22 cellular contexts compared by ENCODE assay signal in genomic region chr10:95511314-95511713, GRCh38. TPM values are rescaled to one million over a fixed set of nuclear protein-coding genes. Genes with fewer than 3 reads are reported as not detected.
DNase-seq lines count a peak whose midpoint lies in the region; ATAC-seq and TF ChIP-seq lines count a peak whose summit lies in the region.
"Had no signal": no experiment of that assay in that cellular context is flagged by ENCODE, and none has a peak within 500 bp of the region (broad histone marks: within the 10 kb centered on the region; RNA-seq: fewer than 3 reads in every experiment).

No MANE protein-coding gene starts in this region.

- H2BK120ac ChIP-seq in mesendoderm (ENCODE audit: low read depth, low read length) = no peak overlapping the region

- POLR2A ChIA-PET in HEK293 (lab: Yijun Ruan, JAX) = no interaction called here

- H3K4ac ChIP-seq in mesendoderm (ENCODE audit: low read depth, low read length) = no peak overlapping the region

- H3K27me3 ChIP-seq in mesendoderm (ENCODE audit: insufficient read depth, low read length, poor library complexity) = no peaks in the 10 kb centered on the region
- H3K27me3 ChIP-seq: brain microvascular endothelial cell had no signal

- DNase-seq in caudate nucleus (lab: John Stamatoyannopoulos, UW) (no peak), mesendoderm (peak; percentile 42), NCI-H345 treated with DMSO at 0.1 percent for 48 hours (lab: John Stamatoyannopoulos, UW; ENCODE audit: unreplicated experiment) (no peak)
- DNase-seq in activated T-cell treated with anti-CD3 and anti-CD28 coated beads, Interleukin-2, amount 50 U/mL, for 72 hours = no peak
- DNase-seq: activated gamma-delta T cell; activated naive CD8-positive, alpha-beta T cell treated with anti-CD3 and anti-CD28 coated beads, Interleukin-2, amount 50 U/mL, for 24 hours; brain microvascular endothelial cell; C1 segment of cervical spinal cord; Kasumi-1; mesenchymal stem cell; naive thymus-derived CD4-positive, alpha-beta T cell; NCI-H1048; NCI-H187; NCI-H69; RPMI8226; stimulated activated CD8-positive, alpha-beta memory T cell treated with anti-CD3 and anti-CD28 coated beads, Interleukin-4, amount 100 ng/mL, for 48 hours; T-helper 17 cell had no signal

- no peak overlapping the region for H3K4me2 ChIP-seq in mesendoderm (ENCODE audit: low read length)

- peaks cover 4% of the 10 kb centered on the region for H3K79me1 ChIP-seq in mesendoderm (ENCODE audit: low read length)

- no peaks in the 10 kb centered on the region for H3K36me3 ChIP-seq in HEK293 (ENCODE audit: control insufficient read depth in 2 of 2, insufficient read depth in 1 of 2, low read length in 2 of 2)
- H3K36me3 ChIP-seq in mesendoderm (ENCODE audit: control insufficient read depth, insufficient read depth, low read length) = no peaks in the 10 kb centered on the region
- H3K36me3 ChIP-seq: brain microvascular endothelial cell had no signal

- no peak overlapping the region for H3K56ac ChIP-seq in mesendoderm (ENCODE audit: low read length)

- CTCF ChIA-PET in HEK293 (lab: Yijun Ruan, JAX) = interaction anchor here (0.6 kb wide), 1 partner anchor 379 kb away, joined by 3 read pairs; no protein-coding TSS in a partner anchor

- H3K23ac ChIP-seq in mesendoderm (ENCODE audit: low read length) = no peak overlapping the region

- no peak overlapping the region for H3K4me3 Mint-ChIP-seq in activated T-cell treated with anti-CD3 and anti-CD28 coated beads, Interleukin-2, amount 50 U/mL, for 72 hours
- H3K4me3 Mint-ChIP-seq: activated naive CD8-positive, alpha-beta T cell treated with anti-CD3 and anti-CD28 coated beads, Interleukin-2, amount 50 U/mL, for 24 hours; naive thymus-derived CD4-positive, alpha-beta T cell; T-helper 17 cell had no signal

- no CpG with 5 or more reads among the region's 6 CpGs for WGBS in mesendoderm (ENCODE audit: extremely low coverage, insufficient coverage, low lambda C conversion rate)

- H4K8ac ChIP-seq in mesendoderm (ENCODE audit: low read depth, low read length) = no peak overlapping the region

- H3K79me2 ChIP-seq in mesendoderm (ENCODE audit: control insufficient read depth, insufficient read depth, low read length) = no peaks in the 10 kb centered on the region

- TF ChIP-seq CTCF in HEK293 (tag by site-specific recombination; IDR thresholded peaks at IDR 0.05) = no peak

- no peak overlapping the region for H3K27ac ChIP-seq in HEK293 (ENCODE audit: extremely low read depth, low read depth, low read length)
- H3K27ac ChIP-seq in caudate nucleus (ENCODE audit: low read depth, low read length) = peak overlapping the region; percentile 92
- H3K27ac ChIP-seq in mesendoderm (ENCODE audit: low read depth, low read length) = no peak overlapping the region
- H3K27ac ChIP-seq in temporal lobe (ENCODE audit: low read depth, low read length) = peak overlapping the region; percentile 68
- H3K27ac ChIP-seq: brain microvascular endothelial cell, SK-N-MC had no signal

- H3K9me3 ChIP-seq in HEK293 (ENCODE audit: control insufficient read depth, insufficient read depth, low read depth, low read length) = no peaks in the 10 kb centered on the region

- no peak overlapping the region for H3K9ac ChIP-seq in mesendoderm (ENCODE audit: low read length)

- no peak for ATAC-seq in HG03045 (IDR thresholded peaks at IDR 0.05; ENCODE audit: unreplicated experiment)
- ATAC-seq in activated T-cell treated with anti-CD3 and anti-CD28 coated beads, Interleukin-2, amount 50 U/mL, for 72 hours (replicated peaks in 1 of 2) = no peak
- ATAC-seq: activated naive CD8-positive, alpha-beta T cell treated with anti-CD3 and anti-CD28 coated beads, Interleukin-2, amount 50 U/mL, for 24 hours; naive thymus-derived CD4-positive, alpha-beta T cell; sciatic nerve; T-helper 17 cell had no signal

- H3K27ac Mint-ChIP-seq in activated T-cell treated with anti-CD3 and anti-CD28 coated beads, Interleukin-2, amount 50 U/mL, for 72 hours = no peak overlapping the region
- H3K27ac Mint-ChIP-seq: naive thymus-derived CD4-positive, alpha-beta T cell; T-helper 17 cell had no signal

- H3K27me3 Mint-ChIP-seq in activated T-cell treated with anti-CD3 and anti-CD28 coated beads, Interleukin-2, amount 50 U/mL, for 72 hours (ENCODE audit: low read depth) = peaks cover 24% of the 10 kb centered on the region

- peaks cover 13% of the 10 kb centered on the region for H3K4me1 Mint-ChIP-seq in activated T-cell treated with anti-CD3 and anti-CD28 coated beads, Interleukin-2, amount 50 U/mL, for 72 hours (ENCODE audit: low read depth)

- H3K18ac ChIP-seq in mesendoderm (ENCODE audit: low read length) = no peak overlapping the region

- H2AK5ac ChIP-seq in mesendoderm (ENCODE audit: low read length) = no peak overlapping the region

- no peak overlapping the region for H2BK5ac ChIP-seq in mesendoderm (ENCODE audit: low read length)

- H2BK15ac ChIP-seq in mesendoderm (replicated peaks; ENCODE audit: low read depth) = no peak overlapping the region

- no peak overlapping the region for H4K5ac ChIP-seq in mesendoderm (ENCODE audit: low read length)

- no peaks in the 10 kb centered on the region for H3K36me3 Mint-ChIP-seq in activated T-cell treated with anti-CD3 and anti-CD28 coated beads, Interleukin-2, amount 50 U/mL, for 72 hours (ENCODE audit: insufficient read depth in 2 of 2)
- H3K36me3 Mint-ChIP-seq: naive thymus-derived CD4-positive, alpha-beta T cell had no signal

- 0 out of 2 replicates have a peak, but pooled peaks cover 1% of the 10 kb centered on the region for H3K4me1 ChIP-seq in HEK293 (ENCODE audit: control insufficient read depth, insufficient read depth, low read length)
- H3K4me1 ChIP-seq in mesendoderm (ENCODE audit: control insufficient read depth, low read depth, low read length) = peaks cover 1% of the 10 kb centered on the region

- H3K9me3 Mint-ChIP-seq in activated T-cell treated with anti-CD3 and anti-CD28 coated beads, Interleukin-2, amount 50 U/mL, for 72 hours = no peaks in the 10 kb centered on the region
- H3K9me3 Mint-ChIP-seq: activated naive CD8-positive, alpha-beta T cell treated with anti-CD3 and anti-CD28 coated beads, Interleukin-2, amount 50 U/mL, for 24 hours; naive thymus-derived CD4-positive, alpha-beta T cell had no signal

- no peak overlapping the region for H3K4me3 ChIP-seq in HEK293 (ENCODE audit: low read depth, low read length)
- H3K4me3 ChIP-seq in mesendoderm (ENCODE audit: low read length) = no peak overlapping the region
- H3K4me3 ChIP-seq: SK-N-MC had no signal

TF ChIP-seq in HEK293, 187 proteins besides CTCF, POLR2A, EP300 and RAD21:
- TF ChIP-seq ZNF623 (tag by site-specific recombination; IDR thresholded peaks at IDR 0.05) (no peak), SCRT2 (tag by site-specific recombination; IDR thresholded peaks at IDR 0.05) (peak; percentile 91)

RNA-seq across cellular contexts. Expression of gene SORBS1, which starts 49.9 kb away (rescaled TPM):
- 30.1 TPM for polyA plus RNA-seq in mesendoderm (2013, experiment 1 of 2)
- 30.5 TPM for polyA plus RNA-seq in mesendoderm (2013, experiment 2 of 2)
- total RNA-seq in temporal lobe = 101 TPM
- total RNA-seq in activated T-cell treated with anti-CD3 and anti-CD28 coated beads, Interleukin-2, amount 50 U/mL, for 72 hours = 1 to 10 TPM; 1.2 to 2.4 TPM

Comparison
In these comparisons a context has a peak if more than half of its experiments do, and no peak if none do; other contexts are left out.
1. H3K27ac ChIP-seq: peak in caudate nucleus (single experiment) and temporal lobe (single experiment); none in HEK293 (single experiment) and mesendoderm (single experiment).
2. RNA of gene SORBS1, which starts 49.9 kb away (total RNA-seq): 101 TPM in temporal lobe (single experiment); 1.2 to 2.4 TPM in activated T-cell treated with anti-CD3 and anti-CD28 coated beads, Interleukin-2, amount 50 U/mL, for 72 hours; every median in the first group is over 10 times any median in the second.